ENCODE assay signal across 1 cellular context in the genomic region with DNA sequence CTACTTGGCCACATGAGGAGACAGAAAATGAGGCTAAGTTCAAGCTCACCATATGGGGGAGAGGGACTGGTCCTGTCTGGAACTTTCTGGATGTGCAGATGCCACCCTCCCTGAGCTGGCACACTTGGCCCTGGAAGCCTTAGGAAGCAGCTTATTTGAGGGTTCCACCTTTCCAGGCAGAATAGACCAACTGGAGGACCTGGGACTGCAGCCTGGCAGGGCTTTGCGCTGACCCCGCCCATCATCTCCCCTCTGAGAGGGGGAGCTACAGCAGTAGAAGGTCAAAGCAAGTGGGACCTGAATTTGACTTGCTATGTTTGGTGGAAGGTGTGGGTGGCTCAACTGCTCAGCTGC.
TF ChIP-seq lines count a peak whose summit lies in the region.

No MANE protein-coding gene starts in this region.

TF ChIP-seq in GM23338, 12 proteins besides CTCF, POLR2A, EP300 and RAD21:
- TF ChIP-seq, protein P1, sequence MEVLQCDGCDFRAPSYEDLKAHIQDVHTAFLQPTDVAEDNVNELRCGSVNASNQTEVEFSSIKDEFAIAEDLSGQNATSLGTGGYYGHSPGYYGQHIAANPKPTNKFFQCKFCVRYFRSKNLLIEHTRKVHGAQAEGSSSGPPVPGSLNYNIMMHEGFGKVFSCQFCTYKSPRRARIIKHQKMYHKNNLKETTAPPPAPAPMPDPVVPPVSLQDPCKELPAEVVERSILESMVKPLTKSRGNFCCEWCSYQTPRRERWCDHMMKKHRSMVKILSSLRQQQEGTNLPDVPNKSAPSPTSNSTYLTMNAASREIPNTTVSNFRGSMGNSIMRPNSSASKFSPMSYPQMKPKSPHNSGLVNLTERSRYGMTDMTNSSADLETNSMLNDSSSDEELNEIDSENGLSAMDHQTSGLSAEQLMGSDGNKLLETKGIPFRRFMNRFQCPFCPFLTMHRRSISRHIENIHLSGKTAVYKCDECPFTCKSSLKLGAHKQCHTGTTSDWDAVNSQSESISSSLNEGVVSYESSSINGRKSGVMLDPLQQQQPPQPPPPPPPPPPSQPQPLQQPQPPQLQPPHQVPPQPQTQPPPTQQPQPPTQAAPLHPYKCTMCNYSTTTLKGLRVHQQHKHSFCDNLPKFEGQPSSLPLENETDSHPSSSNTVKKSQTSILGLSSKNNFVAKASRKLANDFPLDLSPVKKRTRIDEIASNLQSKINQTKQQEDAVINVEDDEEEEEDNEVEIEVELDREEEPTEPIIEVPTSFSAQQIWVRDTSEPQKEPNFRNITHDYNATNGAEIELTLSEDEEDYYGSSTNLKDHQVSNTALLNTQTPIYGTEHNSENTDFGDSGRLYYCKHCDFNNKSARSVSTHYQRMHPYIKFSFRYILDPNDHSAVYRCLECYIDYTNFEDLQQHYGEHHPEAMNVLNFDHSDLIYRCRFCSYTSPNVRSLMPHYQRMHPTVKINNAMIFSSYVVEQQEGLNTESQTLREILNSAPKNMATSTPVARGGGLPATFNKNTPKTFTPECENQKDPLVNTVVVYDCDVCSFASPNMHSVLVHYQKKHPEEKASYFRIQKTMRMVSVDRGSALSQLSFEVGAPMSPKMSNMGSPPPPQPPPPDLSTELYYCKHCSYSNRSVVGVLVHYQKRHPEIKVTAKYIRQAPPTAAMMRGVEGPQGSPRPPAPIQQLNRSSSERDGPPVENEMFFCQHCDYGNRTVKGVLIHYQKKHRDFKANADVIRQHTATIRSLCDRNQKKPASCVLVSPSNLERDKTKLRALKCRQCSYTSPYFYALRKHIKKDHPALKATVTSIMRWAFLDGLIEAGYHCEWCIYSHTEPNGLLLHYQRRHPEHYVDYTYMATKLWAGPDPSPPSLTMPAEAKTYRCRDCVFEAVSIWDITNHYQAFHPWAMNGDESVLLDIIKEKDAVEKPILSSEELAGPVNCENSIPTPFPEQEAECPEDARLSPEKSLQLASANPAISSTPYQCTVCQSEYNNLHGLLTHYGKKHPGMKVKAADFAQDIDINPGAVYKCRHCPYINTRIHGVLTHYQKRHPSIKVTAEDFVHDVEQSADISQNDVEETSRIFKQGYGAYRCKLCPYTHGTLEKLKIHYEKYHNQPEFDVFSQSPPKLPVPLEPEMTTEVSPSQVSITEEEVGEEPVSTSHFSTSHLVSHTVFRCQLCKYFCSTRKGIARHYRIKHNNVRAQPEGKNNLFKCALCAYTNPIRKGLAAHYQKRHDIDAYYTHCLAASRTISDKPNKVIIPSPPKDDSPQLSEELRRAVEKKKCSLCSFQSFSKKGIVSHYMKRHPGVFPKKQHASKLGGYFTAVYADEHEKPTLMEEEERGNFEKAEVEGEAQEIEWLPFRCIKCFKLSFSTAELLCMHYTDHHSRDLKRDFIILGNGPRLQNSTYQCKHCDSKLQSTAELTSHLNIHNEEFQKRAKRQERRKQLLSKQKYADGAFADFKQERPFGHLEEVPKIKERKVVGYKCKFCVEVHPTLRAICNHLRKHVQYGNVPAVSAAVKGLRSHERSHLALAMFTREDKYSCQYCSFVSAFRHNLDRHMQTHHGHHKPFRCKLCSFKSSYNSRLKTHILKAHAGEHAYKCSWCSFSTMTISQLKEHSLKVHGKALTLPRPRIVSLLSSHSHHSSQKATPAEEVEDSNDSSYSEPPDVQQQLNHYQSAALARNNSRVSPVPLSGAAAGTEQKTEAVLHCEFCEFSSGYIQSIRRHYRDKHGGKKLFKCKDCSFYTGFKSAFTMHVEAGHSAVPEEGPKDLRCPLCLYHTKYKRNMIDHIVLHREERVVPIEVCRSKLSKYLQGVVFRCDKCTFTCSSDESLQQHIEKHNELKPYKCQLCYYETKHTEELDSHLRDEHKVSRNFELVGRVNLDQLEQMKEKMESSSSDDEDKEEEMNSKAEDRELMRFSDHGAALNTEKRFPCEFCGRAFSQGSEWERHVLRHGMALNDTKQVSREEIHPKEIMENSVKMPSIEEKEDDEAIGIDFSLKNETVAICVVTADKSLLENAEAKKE (CRISPR knock-in tag; IDR thresholded peaks at IDR 0.05) = no peak
- no peak for TF ChIP-seq JUNB (IDR thresholded peaks at IDR 0.05; ENCODE audit: unreplicated experiment)
- TF ChIP-seq REST (IDR thresholded peaks at IDR 0.05; ENCODE audit: unreplicated experiment) = no peak
- no peak for TF ChIP-seq EZH2phosphoT487 (IDR thresholded peaks at IDR 0.05; ENCODE audit: unreplicated experiment)
